ENCODE assay signal across 21 cellular contexts in the genomic region with DNA sequence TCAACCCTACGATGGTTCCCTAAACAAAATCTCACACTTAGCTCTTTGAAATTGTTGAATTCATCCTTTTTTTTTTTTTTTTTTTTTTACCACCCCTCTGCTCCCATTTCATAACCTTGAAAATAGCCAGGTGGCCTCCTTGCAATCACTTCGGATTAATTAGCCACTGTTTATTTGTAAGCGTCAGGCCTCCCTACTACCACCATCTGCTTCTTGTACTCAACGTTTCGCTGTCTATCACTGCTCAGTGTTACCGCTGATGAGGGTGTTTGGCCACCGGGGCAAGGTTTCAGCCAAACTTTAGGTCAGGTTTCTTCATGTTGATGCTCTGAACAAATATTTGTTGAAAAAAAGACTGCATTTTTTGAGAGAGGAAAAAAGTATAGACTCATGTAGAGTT.
"Had no signal": no experiment of that assay in that cellular context is flagged by ENCODE, and none has a peak within 500 bp of the region (broad histone marks: within the 10 kb centered on the region; RNA-seq: fewer than 3 reads in every experiment).

No MANE protein-coding gene starts in this region.

- H3K4me3 ChIP-seq: adrenal gland, ascending aorta, breast epithelium, lower lobe of right lung, smooth muscle cell, uterus had no signal

- H3K9me3 ChIP-seq: adrenal gland, ascending aorta, breast epithelium, lower lobe of right lung, uterus had no signal

- H3K4me1 ChIP-seq: adrenal gland, ascending aorta, breast epithelium, lower lobe of right lung, uterus had no signal

- H3K27me3 ChIP-seq: adrenal gland, ascending aorta, breast epithelium, uterus had no signal

- ATAC-seq: activated CD4-positive, alpha-beta T cell treated with anti-CD3 and anti-CD28 coated beads for 36 hours; activated T-cell treated with anti-CD3 and anti-CD28 coated beads, Interleukin-2, amount 50 U/mL, for 4 hours; left lobe of liver; lower lobe of right lung; naive thymus-derived CD8-positive, alpha-beta T cell; sciatic nerve; stimulated activated naive B cell treated with anti-CD40 and anti-IgM and Interleukin-4, amounts not matched to agents 10 μg/mL and 1 μg/mL and 100 μg/mL, for 72 hours had no signal

- DNase-seq: activated B cell treated with CpG ODN at 0.5 μM for 24 hours; activated CD4-positive, alpha-beta T cell treated with anti-CD3 and anti-CD28 coated beads for 36 hours; activated CD4-positive, alpha-beta T cell treated with anti-CD3 and anti-CD28 coated beads, Interleukin-2, amount 50 U/mL, for 4 hours; activated CD8-positive, alpha-beta memory T cell treated with anti-CD3 and anti-CD28 coated beads, Interleukin-2, amount 50 U/mL, for 48 hours; activated naive CD4-positive, alpha-beta T cell; activated T-cell treated with anti-CD3 and anti-CD28 coated beads, Interleukin-2, amount 50 U/mL, for 4 hours; adrenal gland; immature natural killer cell; lower lobe of right lung; naive thymus-derived CD8-positive, alpha-beta T cell; stimulated activated CD4-positive, alpha-beta T cell treated with anti-CD3 and anti-CD28 coated beads, Interleukin-15, amount 100 ng/mL, for 24 hours; stimulated activated CD8-positive, alpha-beta memory T cell treated with anti-CD3 and anti-CD28 coated beads, Interleukin-4, amount 100 ng/mL, for 48 hours; stimulated activated naive B cell treated with anti-CD40 and anti-IgM and Interleukin-4, amounts not matched to agents 10 μg/mL and 1 μg/mL and 100 μg/mL, for 72 hours; T1000; trophoblast cell; uterus had no signal

- H3K27ac ChIP-seq: adrenal gland, ascending aorta, breast epithelium, lower lobe of right lung, uterus had no signal

- H3K36me3 ChIP-seq: adrenal gland, ascending aorta, breast epithelium, lower lobe of right lung, uterus had no signal
